Comparison of ENCODE assay signal across 30 cellular contexts in the genomic region with DNA sequence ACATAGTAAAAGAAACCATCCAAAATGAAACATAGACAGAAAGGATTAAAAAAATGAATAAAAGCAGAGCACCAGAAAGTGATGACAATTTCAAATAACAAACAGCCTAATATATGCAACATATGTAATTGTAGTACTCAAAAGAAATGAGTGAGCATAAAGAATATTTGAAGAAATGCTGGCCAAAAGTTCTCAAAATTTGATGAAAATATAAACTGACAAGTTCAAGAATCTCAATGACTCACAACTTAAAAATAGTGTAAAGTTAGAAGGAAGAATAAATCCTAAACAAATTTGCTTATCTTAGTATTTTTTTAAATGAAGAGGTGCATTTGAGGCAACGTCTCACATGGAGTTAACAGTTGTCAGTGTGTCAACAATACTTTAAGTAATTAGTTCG.
"Had no signal": no experiment of that assay in that cellular context is flagged by ENCODE, and none has a peak within 500 bp of the region (broad histone marks: within the 10 kb centered on the region; RNA-seq: fewer than 3 reads in every experiment).

No MANE protein-coding gene starts in this region.

- H2AFZ ChIP-seq: hepatocyte had no signal

- DNase-seq: activated CD4-positive, alpha-beta memory T cell treated with anti-CD3 and anti-CD28 coated beads for 36 hours; activated CD4-positive, alpha-beta T cell treated with anti-CD3 and anti-CD28 coated beads for 36 hours; activated CD4-positive, alpha-beta T cell treated with anti-CD3 and anti-CD28 coated beads, Interleukin-2, amount 10 ng/mL, durations not matched to agents 24 days and 14 days; activated CD4-positive, CD25-positive, alpha-beta regulatory T cell; activated CD4-positive, CD25-positive, alpha-beta regulatory T cell treated with anti-CD3 and anti-CD28 coated beads, Interleukin-2, amount 50 U/mL, for 72 hours; activated CD8-positive, alpha-beta memory T cell treated with anti-CD3 and anti-CD28 coated beads, Interleukin-2, amount 10 ng/mL, durations not matched to agents 7 days and 5 days; activated CD8-positive, alpha-beta memory T cell treated with anti-CD3 and anti-CD28 coated beads, Interleukin-2, amount 50 U/mL, for 4 hours; activated CD8-positive, alpha-beta T cell treated with anti-CD3 and anti-CD28 coated beads, Interleukin-2, amount 10 ng/mL, durations not matched to agents 7 days and 5 days; activated effector memory CD4-positive, alpha-beta T cell treated with anti-CD3 and anti-CD28 coated beads, Interleukin-2, amount 50 U/mL, for 16 hours; activated naive CD4-positive, alpha-beta T cell treated with anti-CD3 and anti-CD28 coated beads for 36 hours; activated naive CD8-positive, alpha-beta T cell treated with anti-CD3 and anti-CD28 coated beads for 36 hours; activated naive CD8-positive, alpha-beta T cell treated with anti-CD3 and anti-CD28 coated beads, Interleukin-2, amount 50 U/mL, for 24 hours; activated T-cell treated with anti-CD3 and anti-CD28 coated beads, Interleukin-2, amount 50 U/mL, for 1 hour; activated T-cell treated with anti-CD3 and anti-CD28 coated beads, Interleukin-2, amount 50 U/mL, for 48 hours; anterior cingulate cortex; brain microvascular endothelial cell; dermis blood vessel endothelial cell; effector CD4-positive, alpha-beta T cell; effector memory CD8-positive, alpha-beta T cell; esophagus squamous epithelium; foreskin keratinocyte; gastrocnemius medialis; heart right ventricle; T-cell; T-helper 9 cell had no signal

- H3K4me2 ChIP-seq: hepatocyte had no signal

- H3K27me3 ChIP-seq: brain microvascular endothelial cell, esophagus squamous epithelium, foreskin keratinocyte, gastrocnemius medialis, heart right ventricle, hepatocyte had no signal

- H3K4me1 ChIP-seq: esophagus squamous epithelium, foreskin keratinocyte, gastrocnemius medialis, heart right ventricle had no signal

- H3K4me3 ChIP-seq: coronary artery, esophagus squamous epithelium, gastrocnemius medialis, heart right ventricle, hepatocyte had no signal

- FAIRE-seq: astrocyte, bronchial epithelial cell had no signal

- H3K9me3 ChIP-seq: esophagus squamous epithelium, gastrocnemius medialis, heart right ventricle had no signal

- H3K27ac ChIP-seq: brain microvascular endothelial cell, coronary artery, epithelial cell of prostate, esophagus squamous epithelium, foreskin keratinocyte, gastrocnemius medialis, heart right ventricle, hepatocyte had no signal

- ATAC-seq: activated CD4-positive, alpha-beta T cell treated with anti-CD3 and anti-CD28 coated beads for 36 hours; activated CD8-positive, alpha-beta memory T cell treated with anti-CD3 and anti-CD28 coated beads, Interleukin-2, amount 10 ng/mL, durations not matched to agents 7 days and 5 days; activated CD8-positive, alpha-beta T cell treated with anti-CD3 and anti-CD28 coated beads, Interleukin-2, amount 10 ng/mL, durations not matched to agents 7 days and 5 days; activated naive CD8-positive, alpha-beta T cell treated with anti-CD3 and anti-CD28 coated beads, Interleukin-2, amount 50 U/mL, for 24 hours; effector memory CD8-positive, alpha-beta T cell; foreskin keratinocyte; gastrocnemius medialis; heart right ventricle; T-cell had no signal

- H3K79me2 ChIP-seq: hepatocyte had no signal

- H3K36me3 ChIP-seq: brain microvascular endothelial cell, esophagus squamous epithelium, gastrocnemius medialis, heart right ventricle had no signal
